In the genomic region with DNA sequence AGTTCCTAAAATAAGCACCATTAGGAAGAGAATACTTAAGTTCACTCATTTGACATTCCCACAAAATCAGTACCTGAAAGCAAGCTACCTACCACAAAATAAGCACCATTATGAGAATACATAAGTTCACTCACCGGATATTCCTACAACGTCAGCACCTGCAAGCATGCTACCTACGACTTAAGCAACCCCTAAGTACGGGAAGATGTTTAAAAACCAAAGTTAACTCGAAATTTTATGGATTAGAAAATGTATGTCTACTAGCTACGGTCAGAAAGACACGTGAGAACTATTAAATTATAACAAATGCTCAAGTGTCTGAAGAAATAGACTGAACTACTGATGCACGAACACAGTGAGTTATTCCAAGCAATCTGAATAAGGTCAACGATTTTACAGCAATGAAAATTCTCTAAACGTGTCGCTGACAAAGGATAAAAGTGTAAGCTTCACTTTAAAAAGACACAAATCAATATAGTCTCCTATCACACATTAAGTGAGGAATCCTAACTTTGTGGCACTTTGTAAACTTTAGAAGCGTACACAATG, we compare ENCODE assay signal across 1 cellular context.
TF ChIP-seq lines count a peak whose summit lies in the region.

No MANE protein-coding gene starts in this region.

TF ChIP-seq in K562, 482 proteins besides CTCF, POLR2A, EP300 and RAD21 (continued from another document):
- TF ChIP-seq CEBPG (CRISPR knock-in tag; IDR thresholded peaks at IDR 0.05): no peak
- TF ChIP-seq CEBPG (tag; conservative IDR thresholded peaks at IDR 0.05 in 1 of 2, IDR thresholded peaks at IDR 0.05 in 1 of 2): no peak
- no peak for TF ChIP-seq ZNF146 (CRISPR knock-in tag; IDR thresholded peaks at IDR 0.05; ENCODE audit: unreplicated experiment)
- TF ChIP-seq, protein P1, sequence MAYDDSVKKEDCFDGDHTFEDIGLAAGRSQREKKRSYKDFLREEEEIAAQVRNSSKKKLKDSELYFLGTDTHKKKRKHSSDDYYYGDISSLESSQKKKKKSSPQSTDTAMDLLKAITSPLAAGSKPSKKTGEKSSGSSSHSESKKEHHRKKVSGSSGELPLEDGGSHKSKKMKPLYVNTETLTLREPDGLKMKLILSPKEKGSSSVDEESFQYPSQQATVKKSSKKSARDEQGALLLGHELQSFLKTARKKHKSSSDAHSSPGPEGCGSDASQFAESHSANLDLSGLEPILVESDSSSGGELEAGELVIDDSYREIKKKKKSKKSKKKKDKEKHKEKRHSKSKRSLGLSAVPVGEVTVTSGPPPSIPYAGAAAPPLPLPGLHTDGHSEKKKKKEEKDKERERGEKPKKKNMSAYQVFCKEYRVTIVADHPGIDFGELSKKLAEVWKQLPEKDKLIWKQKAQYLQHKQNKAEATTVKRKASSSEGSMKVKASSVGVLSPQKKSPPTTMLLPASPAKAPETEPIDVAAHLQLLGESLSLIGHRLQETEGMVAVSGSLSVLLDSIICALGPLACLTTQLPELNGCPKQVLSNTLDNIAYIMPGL (CRISPR knock-in tag; IDR thresholded peaks at IDR 0.05): no peak
- TF ChIP-seq TFE3 (CRISPR knock-in tag; IDR thresholded peaks at IDR 0.05): no peak
- TF ChIP-seq ZNF551 (CRISPR knock-in tag; IDR thresholded peaks at IDR 0.05): no peak
- no peak for TF ChIP-seq EZH2 (IDR thresholded peaks at IDR 0.05; ENCODE audit: borderline replicate concordance, low read depth, low read length)
- peak; percentile 78; the same call in 1 of the 2 replicates for TF ChIP-seq GATA2 (CRISPR knock-in tag; IDR thresholded peaks at IDR 0.05)
- no peak for TF ChIP-seq LEF1 (IDR thresholded peaks at IDR 0.05)
- TF ChIP-seq CC2D1A (IDR thresholded peaks at IDR 0.05): no peak
- TF ChIP-seq, protein P2, sequence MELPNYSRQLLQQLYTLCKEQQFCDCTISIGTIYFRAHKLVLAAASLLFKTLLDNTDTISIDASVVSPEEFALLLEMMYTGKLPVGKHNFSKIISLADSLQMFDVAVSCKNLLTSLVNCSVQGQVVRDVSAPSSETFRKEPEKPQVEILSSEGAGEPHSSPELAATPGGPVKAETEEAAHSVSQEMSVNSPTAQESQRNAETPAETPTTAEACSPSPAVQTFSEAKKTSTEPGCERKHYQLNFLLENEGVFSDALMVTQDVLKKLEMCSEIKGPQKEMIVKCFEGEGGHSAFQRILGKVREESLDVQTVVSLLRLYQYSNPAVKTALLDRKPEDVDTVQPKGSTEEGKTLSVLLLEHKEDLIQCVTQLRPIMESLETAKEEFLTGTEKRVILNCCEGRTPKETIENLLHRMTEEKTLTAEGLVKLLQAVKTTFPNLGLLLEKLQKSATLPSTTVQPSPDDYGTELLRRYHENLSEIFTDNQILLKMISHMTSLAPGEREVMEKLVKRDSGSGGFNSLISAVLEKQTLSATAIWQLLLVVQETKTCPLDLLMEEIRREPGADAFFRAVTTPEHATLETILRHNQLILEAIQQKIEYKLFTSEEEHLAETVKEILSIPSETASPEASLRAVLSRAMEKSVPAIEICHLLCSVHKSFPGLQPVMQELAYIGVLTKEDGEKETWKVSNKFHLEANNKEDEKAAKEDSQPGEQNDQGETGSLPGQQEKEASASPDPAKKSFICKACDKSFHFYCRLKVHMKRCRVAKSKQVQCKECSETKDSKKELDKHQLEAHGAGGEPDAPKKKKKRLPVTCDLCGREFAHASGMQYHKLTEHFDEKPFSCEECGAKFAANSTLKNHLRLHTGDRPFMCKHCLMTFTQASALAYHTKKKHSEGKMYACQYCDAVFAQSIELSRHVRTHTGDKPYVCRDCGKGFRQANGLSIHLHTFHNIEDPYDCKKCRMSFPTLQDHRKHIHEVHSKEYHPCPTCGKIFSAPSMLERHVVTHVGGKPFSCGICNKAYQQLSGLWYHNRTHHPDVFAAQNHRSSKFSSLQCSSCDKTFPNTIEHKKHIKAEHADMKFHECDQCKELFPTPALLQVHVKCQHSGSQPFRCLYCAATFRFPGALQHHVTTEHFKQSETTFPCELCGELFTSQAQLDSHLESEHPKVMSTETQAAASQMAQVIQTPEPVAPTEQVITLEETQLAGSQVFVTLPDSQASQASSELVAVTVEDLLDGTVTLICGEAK (IDR thresholded peaks at IDR 0.05): peak; percentile 60
- TF ChIP-seq, protein P2 (CRISPR knock-in tag; IDR thresholded peaks at IDR 0.05): no peak
- TF ChIP-seq SAFB2 (IDR thresholded peaks at IDR 0.05; ENCODE audit: borderline replicate concordance, low read depth, low read length, severe bottlenecking): no peak
- peak; percentile 49; the same call in 1 of the 2 replicates for TF ChIP-seq ZNF24 (IDR thresholded peaks at IDR 0.05)
- no peak for TF ChIP-seq SMARCE1 (IDR thresholded peaks at IDR 0.05)
- no peak for TF ChIP-seq HDGF (IDR thresholded peaks at IDR 0.05)
- TF ChIP-seq MNT (conservative IDR thresholded peaks at IDR 0.05): 0 out of 4 replicates have a peak, but pooled peaks of 1 of the 2 experiments have one; percentile 35
- peak; percentile 56 for TF ChIP-seq SMARCA4 (IDR thresholded peaks at IDR 0.05)
- TF ChIP-seq MAZ (CRISPR knock-in tag; conservative IDR thresholded peaks at IDR 0.05 in 1 of 2, IDR thresholded peaks at IDR 0.05 in 1 of 2): no peak
- 0 out of 2 replicates have a peak, but pooled peaks have one; percentile 62 for TF ChIP-seq DPF2 (IDR thresholded peaks at IDR 0.05)
- TF ChIP-seq SFPQ (IDR thresholded peaks at IDR 0.05; ENCODE audit: low read depth, low read length): no peak
- TF ChIP-seq, protein P3, sequence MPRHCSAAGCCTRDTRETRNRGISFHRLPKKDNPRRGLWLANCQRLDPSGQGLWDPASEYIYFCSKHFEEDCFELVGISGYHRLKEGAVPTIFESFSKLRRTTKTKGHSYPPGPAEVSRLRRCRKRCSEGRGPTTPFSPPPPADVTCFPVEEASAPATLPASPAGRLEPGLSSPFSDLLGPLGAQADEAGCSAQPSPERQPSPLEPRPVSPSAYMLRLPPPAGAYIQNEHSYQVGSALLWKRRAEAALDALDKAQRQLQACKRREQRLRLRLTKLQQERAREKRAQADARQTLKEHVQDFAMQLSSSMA (CRISPR knock-in tag; IDR thresholded peaks at IDR 0.05): no peak
- TF ChIP-seq, protein P4, sequence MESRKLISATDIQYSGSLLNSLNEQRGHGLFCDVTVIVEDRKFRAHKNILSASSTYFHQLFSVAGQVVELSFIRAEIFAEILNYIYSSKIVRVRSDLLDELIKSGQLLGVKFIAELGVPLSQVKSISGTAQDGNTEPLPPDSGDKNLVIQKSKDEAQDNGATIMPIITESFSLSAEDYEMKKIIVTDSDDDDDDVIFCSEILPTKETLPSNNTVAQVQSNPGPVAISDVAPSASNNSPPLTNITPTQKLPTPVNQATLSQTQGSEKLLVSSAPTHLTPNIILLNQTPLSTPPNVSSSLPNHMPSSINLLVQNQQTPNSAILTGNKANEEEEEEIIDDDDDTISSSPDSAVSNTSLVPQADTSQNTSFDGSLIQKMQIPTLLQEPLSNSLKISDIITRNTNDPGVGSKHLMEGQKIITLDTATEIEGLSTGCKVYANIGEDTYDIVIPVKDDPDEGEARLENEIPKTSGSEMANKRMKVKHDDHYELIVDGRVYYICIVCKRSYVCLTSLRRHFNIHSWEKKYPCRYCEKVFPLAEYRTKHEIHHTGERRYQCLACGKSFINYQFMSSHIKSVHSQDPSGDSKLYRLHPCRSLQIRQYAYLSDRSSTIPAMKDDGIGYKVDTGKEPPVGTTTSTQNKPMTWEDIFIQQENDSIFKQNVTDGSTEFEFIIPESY (CRISPR knock-in tag; IDR thresholded peaks at IDR 0.05): no peak
- TF ChIP-seq CSDE1 (IDR thresholded peaks at IDR 0.05): no peak
- no peak for TF ChIP-seq KLF10 (CRISPR knock-in tag; IDR thresholded peaks at IDR 0.05)
- TF ChIP-seq PRPF4 (IDR thresholded peaks at IDR 0.05; ENCODE audit: insufficient read depth, low read depth, low read length, poor library complexity, severe bottlenecking): no peak
- no peak for TF ChIP-seq RB1 (IDR thresholded peaks at IDR 0.05; ENCODE audit: low read depth)
